In genomic region chr6:83221886-83222479, GRCh38 we compare ENCODE assay signal across 8 cellular contexts. TPM values are rescaled to one million over a fixed set of nuclear protein-coding genes. Genes with fewer than 3 reads are reported as not detected.
DNase-seq lines count a peak whose midpoint lies in the region; ATAC-seq and TF ChIP-seq lines count a peak whose summit lies in the region.

No MANE protein-coding gene starts in this region.

- peak; percentile 47 for ATAC-seq in GM18858 (IDR thresholded peaks at IDR 0.05; ENCODE audit: unreplicated experiment)

- H3K9ac ChIP-seq in liver (ENCODE audit: low read depth in 1 of 2, low read length in 2 of 2) = no peak overlapping the region

- peak; percentile 79 to 82 for TF ChIP-seq RAD21 in liver (IDR thresholded peaks at IDR 0.05)

- DNase-seq in Ammon's horn (ENCODE audit: low spot score) (peak; percentile 29), NCI-H1694 (lab: John Stamatoyannopoulos, UW) (peak; percentile 21), astrocyte of the spinal cord (ENCODE audit: low read depth, low spot score) (peak; percentile 61), occipital lobe (lab: John Stamatoyannopoulos, UW) (no peak), AG08396 (ENCODE audit: low spot score) (no peak), UCSD-AML1 (lab: John Stamatoyannopoulos, UW; ENCODE audit: unreplicated experiment) (no peak)

- H3K36me3 ChIP-seq in liver (ENCODE audit: control insufficient read depth in 4 of 4, insufficient read depth in 3 of 4, low read depth in 1 of 4, low read length in 3 of 4) = peaks cover 0 to 4% (median 0%) of the 10 kb centered on the region in 4 donors

- peak; percentile 37 for TF ChIP-seq CTCF in astrocyte of the spinal cord (IDR thresholded peaks at IDR 0.05; ENCODE audit: low read depth, low read length)
- peak; percentile 42 for TF ChIP-seq CTCF in liver (IDR thresholded peaks at IDR 0.05; ENCODE audit: low read depth, low read length, missing input control)

- in situ Hi-C loops in astrocyte of the spinal cord (cut with HindIII; ENCODE audit: low sequenced_read_pairs) = no loop called here

- WGBS in liver = 58% methylated on average over 3 of the region's 3 CpGs

- H3K9me3 ChIP-seq in liver (ENCODE audit: control insufficient read depth in 4 of 4, low read length in 3 of 4) = no peaks in the 10 kb centered on the region

- H3K27ac ChIP-seq in liver (ENCODE audit: low read depth in 1 of 2, low read length in 2 of 2) = no peak overlapping the region

- no peaks in the 10 kb centered on the region for H3K27me3 ChIP-seq in liver (ENCODE audit: control insufficient read depth in 4 of 4, insufficient read depth in 4 of 4, low read length in 3 of 4)

- H3K4me1 ChIP-seq in liver (ENCODE audit: control insufficient read depth in 4 of 4, insufficient read depth in 4 of 4, low read length in 3 of 4) = no peaks in the 10 kb centered on the region

- no peak overlapping the region for H3K4me3 ChIP-seq in astrocyte of the spinal cord (ENCODE audit: low read depth, low read length)
- no peak overlapping the region for H3K4me3 ChIP-seq in liver (ENCODE audit: low read depth in 1 of 3, low read length in 3 of 3)

TF ChIP-seq in liver, 16 proteins besides CTCF, POLR2A, EP300 and RAD21:
- TF ChIP-seq GABPA (IDR thresholded peaks at IDR 0.05 in 1 of 2, conservative IDR thresholded peaks at IDR 0.05 in 1 of 2) (no peak), RXRA (IDR thresholded peaks at IDR 0.05) (no peak), JUND (IDR thresholded peaks at IDR 0.05) (no peak), SP1 (IDR thresholded peaks at IDR 0.05) (no peak), ZBTB33 (IDR thresholded peaks at IDR 0.05) (no peak)

RNA-seq across cellular contexts. Expression of gene RWDD2A, which starts 28.8 kb away (rescaled TPM):
- total RNA-seq in liver = 1 to 10 TPM; 1.9 to 5.5 TPM
- 1 to 10 TPM; 1.9 to 2.8 TPM for polyA plus RNA-seq in liver
- 9.4 TPM for total RNA-seq in occipital lobe

RNA-seq across cellular contexts. Expression of gene PGM3, which starts 28.9 kb away (rescaled TPM):
- total RNA-seq in liver (10 to 100 TPM; 21.8 to 61.1 TPM), occipital lobe (58.5 TPM)
- 10 to 100 TPM; 14.7 to 30.3 TPM for polyA plus RNA-seq in liver

Comparison
In these comparisons a context has a peak if more than half of its experiments do, and no peak if none do; other contexts are left out.
1. DNase-seq: peak in Ammon's horn (single experiment), NCI-H1694 (single experiment) and astrocyte of the spinal cord (single experiment); none in occipital lobe (single experiment), AG08396 (single experiment) and UCSD-AML1 (single experiment).